Comparison of ENCODE assay signal across 9 cellular contexts in the genomic region with DNA sequence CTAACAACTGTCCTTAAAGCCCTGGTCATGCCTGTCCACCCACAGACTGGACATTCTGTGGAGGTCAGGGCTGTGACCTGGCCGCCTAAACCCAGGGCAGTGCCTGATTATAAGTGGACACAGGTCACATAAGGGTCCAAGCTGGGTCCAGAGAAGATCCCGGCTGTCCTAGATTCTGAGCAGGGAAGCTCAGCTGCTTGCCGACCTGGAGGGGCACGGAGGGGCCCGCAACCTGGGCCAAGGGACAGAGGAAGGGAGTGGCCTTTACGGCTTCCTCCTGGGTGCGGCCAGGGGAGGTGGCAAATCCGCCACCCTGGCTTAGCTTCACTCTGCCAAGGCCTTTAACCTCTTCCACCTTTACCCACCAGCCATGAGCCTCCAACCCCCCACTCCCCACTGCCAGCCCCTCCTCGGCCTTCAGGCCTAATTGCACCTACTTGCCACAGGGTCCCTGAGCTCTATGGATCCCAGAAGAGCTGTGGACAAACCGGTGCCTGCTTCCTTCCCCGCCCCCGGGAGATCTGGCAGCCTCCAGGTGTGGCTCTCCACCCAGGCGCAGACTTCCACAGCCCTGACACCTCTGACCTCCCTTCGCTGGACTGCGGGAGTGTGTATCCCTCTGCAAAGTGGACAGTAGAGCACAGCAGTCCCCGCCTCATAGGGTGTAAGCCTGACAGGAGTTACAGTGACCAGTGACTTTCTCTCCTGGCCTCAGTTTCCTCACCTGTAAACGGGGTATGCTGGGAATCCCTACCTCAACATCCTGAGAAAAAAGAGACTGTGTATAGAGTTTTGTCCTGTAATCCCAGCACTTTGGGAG. TPM values are rescaled to one million over a fixed set of nuclear protein-coding genes. Genes with fewer than 3 reads are reported as not detected.
DNase-seq lines count a peak whose midpoint lies in the region; ATAC-seq lines count a peak whose summit lies in the region.
"Had no signal": no experiment of that assay in that cellular context is flagged by ENCODE, and none has a peak within 500 bp of the region (broad histone marks: within the 10 kb centered on the region; RNA-seq: fewer than 3 reads in every experiment).

No MANE protein-coding gene starts in this region.

- peak overlapping the region; percentile 33 for H3K27ac Mint-ChIP-seq in activated CD4-positive, alpha-beta T cell treated with anti-CD3 and anti-CD28 coated beads for 36 hours
- peak overlapping the region; percentile 97 for H3K27ac Mint-ChIP-seq in activated CD8-positive, alpha-beta T cell treated with anti-CD3 and anti-CD28 coated beads, Interleukin-2, amount 10 ng/mL, durations not matched to agents 7 days and 5 days
- peak overlapping the region; percentile 48 to 96 for H3K27ac Mint-ChIP-seq in stimulated activated naive CD8-positive, alpha-beta T cell treated with anti-CD3 and anti-CD28 coated beads, Interleukin-15, amount 100 ng/mL, for 72 hours

- no peak for ATAC-seq in activated CD4-positive, alpha-beta T cell treated with anti-CD3 and anti-CD28 coated beads for 36 hours
- ATAC-seq in activated CD8-positive, alpha-beta T cell treated with anti-CD3 and anti-CD28 coated beads, Interleukin-2, amount 10 ng/mL, durations not matched to agents 7 days and 5 days = no peak
- ATAC-seq in left lobe of liver (peak; percentile 53), HG03159 (IDR thresholded peaks at IDR 0.05; ENCODE audit: unreplicated experiment) (no peak), GM18909 (IDR thresholded peaks at IDR 0.05; ENCODE audit: poor library complexity, unreplicated experiment) (no peak), HG03457 (IDR thresholded peaks at IDR 0.05; ENCODE audit: unreplicated experiment) (no peak)
- no peak for ATAC-seq in stimulated activated naive CD8-positive, alpha-beta T cell treated with anti-CD3 and anti-CD28 coated beads, Interleukin-15, amount 100 ng/mL, for 72 hours

- H3K27me3 Mint-ChIP-seq in activated CD4-positive, alpha-beta T cell treated with anti-CD3 and anti-CD28 coated beads for 36 hours = no peaks in the 10 kb centered on the region
- H3K27me3 Mint-ChIP-seq in activated CD8-positive, alpha-beta T cell treated with anti-CD3 and anti-CD28 coated beads, Interleukin-2, amount 10 ng/mL, durations not matched to agents 7 days and 5 days (ENCODE audit: low read depth) = no peaks in the 10 kb centered on the region
- no peaks in the 10 kb centered on the region for H3K27me3 Mint-ChIP-seq in stimulated activated naive CD8-positive, alpha-beta T cell treated with anti-CD3 and anti-CD28 coated beads, Interleukin-15, amount 100 ng/mL, for 72 hours

- POLR2A ChIA-PET in activated CD4-positive, alpha-beta T cell treated with anti-CD3 and anti-CD28 coated beads for 36 hours (lab: Charles Lee) = no interaction called here
- POLR2A ChIA-PET in activated CD8-positive, alpha-beta T cell treated with anti-CD3 and anti-CD28 coated beads, Interleukin-2, amount 10 ng/mL, durations not matched to agents 7 days and 5 days (lab: Charles Lee) = interaction anchor here (0.9 to 1.5 kb wide), 2 partner anchors 14 to 188 kb away, joined by 3 to 4 read pairs; partner anchors contain the start of genes NDUFA7 and RPS28

- peaks cover 34% of the 10 kb centered on the region for H3K4me1 Mint-ChIP-seq in activated CD4-positive, alpha-beta T cell treated with anti-CD3 and anti-CD28 coated beads for 36 hours
- peaks cover 39% of the 10 kb centered on the region for H3K4me1 Mint-ChIP-seq in activated CD8-positive, alpha-beta T cell treated with anti-CD3 and anti-CD28 coated beads, Interleukin-2, amount 10 ng/mL, durations not matched to agents 7 days and 5 days (ENCODE audit: low read depth)
- H3K4me1 Mint-ChIP-seq in stimulated activated naive CD8-positive, alpha-beta T cell treated with anti-CD3 and anti-CD28 coated beads, Interleukin-15, amount 100 ng/mL, for 72 hours = peaks cover 56% of the 10 kb centered on the region

- H3K4me3 Mint-ChIP-seq in activated CD4-positive, alpha-beta T cell treated with anti-CD3 and anti-CD28 coated beads for 36 hours = peak overlapping the region; percentile 90
- H3K4me3 Mint-ChIP-seq in activated CD8-positive, alpha-beta T cell treated with anti-CD3 and anti-CD28 coated beads, Interleukin-2, amount 10 ng/mL, durations not matched to agents 7 days and 5 days = peak overlapping the region; percentile 96
- peak overlapping the region; percentile 91 to 93 for H3K4me3 Mint-ChIP-seq in stimulated activated naive CD8-positive, alpha-beta T cell treated with anti-CD3 and anti-CD28 coated beads, Interleukin-15, amount 100 ng/mL, for 72 hours

- DNase-seq in activated CD4-positive, alpha-beta T cell treated with anti-CD3 and anti-CD28 coated beads for 36 hours = peak; percentile 4
- DNase-seq in activated CD4-positive, alpha-beta T cell treated with anti-CD3 and anti-CD28 coated beads, Interleukin-2, amount 50 U/mL, for 4 hours = no peak
- peak; percentile 19 for DNase-seq in activated CD8-positive, alpha-beta T cell treated with anti-CD3 and anti-CD28 coated beads, Interleukin-2, amount 10 ng/mL, durations not matched to agents 7 days and 5 days
- DNase-seq in left lobe of liver (ENCODE audit: low spot score) = peak; percentile 65
- no peak for DNase-seq in stimulated activated naive CD8-positive, alpha-beta T cell treated with anti-CD3 and anti-CD28 coated beads, Interleukin-15, amount 100 ng/mL, for 72 hours
- DNase-seq: NCI-H748 treated with DMSO at 0.1 percent for 48 hours had no signal

- intact Hi-C loops in activated CD4-positive, alpha-beta T cell treated with anti-CD3 and anti-CD28 coated beads for 36 hours (cut with DNase I, micrococcal nuclease) = loop anchor here in 1 of 2 experiments (5.0 kb wide), 1 partner anchor 39 kb away; no protein-coding TSS in a partner anchor

- CTCF ChIA-PET in activated CD4-positive, alpha-beta T cell treated with anti-CD3 and anti-CD28 coated beads for 36 hours (lab: Charles Lee) = no interaction called here
- CTCF ChIA-PET in activated CD8-positive, alpha-beta T cell treated with anti-CD3 and anti-CD28 coated beads, Interleukin-2, amount 10 ng/mL, durations not matched to agents 7 days and 5 days (lab: Charles Lee) = interaction anchor here (1.7 kb wide), 1 partner anchor 11 kb away, joined by 4 read pairs; no protein-coding TSS in a partner anchor

- peaks cover 32% of the 10 kb centered on the region for H3K36me3 Mint-ChIP-seq in activated CD4-positive, alpha-beta T cell treated with anti-CD3 and anti-CD28 coated beads for 36 hours (ENCODE audit: low read depth)
- peaks cover 29% of the 10 kb centered on the region for H3K36me3 Mint-ChIP-seq in activated CD8-positive, alpha-beta T cell treated with anti-CD3 and anti-CD28 coated beads, Interleukin-2, amount 10 ng/mL, durations not matched to agents 7 days and 5 days (ENCODE audit: low read depth)

- no peaks in the 10 kb centered on the region for H3K9me3 Mint-ChIP-seq in activated CD4-positive, alpha-beta T cell treated with anti-CD3 and anti-CD28 coated beads for 36 hours (ENCODE audit: low read depth)
- no peaks in the 10 kb centered on the region for H3K9me3 Mint-ChIP-seq in activated CD8-positive, alpha-beta T cell treated with anti-CD3 and anti-CD28 coated beads, Interleukin-2, amount 10 ng/mL, durations not matched to agents 7 days and 5 days (ENCODE audit: insufficient read depth)
- H3K9me3 Mint-ChIP-seq in stimulated activated naive CD8-positive, alpha-beta T cell treated with anti-CD3 and anti-CD28 coated beads, Interleukin-15, amount 100 ng/mL, for 72 hours = no peaks in the 10 kb centered on the region

RNA-seq across cellular contexts. Expression of gene CD320, which starts 1.7 kb away (rescaled TPM):
- 10 to 100 TPM; 39.9 to 41.4 TPM for total RNA-seq in activated CD4-positive, alpha-beta T cell treated with anti-CD3 and anti-CD28 coated beads for 36 hours
- total RNA-seq in activated CD8-positive, alpha-beta T cell treated with anti-CD3 and anti-CD28 coated beads, Interleukin-2, amount 10 ng/mL, durations not matched to agents 7 days and 5 days = 10 to 100 TPM; 54.6 to 55.0 TPM
- 16.3 TPM for total RNA-seq in left lobe of liver

RNA-seq across cellular contexts. Expression of gene NDUFA7, which starts 14.7 kb away (rescaled TPM):
- total RNA-seq in activated CD4-positive, alpha-beta T cell treated with anti-CD3 and anti-CD28 coated beads for 36 hours = 100 to 1,000 TPM in 1 of 2 experiments, 10 to 100 TPM in 1; 90.9 to 112 TPM
- total RNA-seq in activated CD8-positive, alpha-beta T cell treated with anti-CD3 and anti-CD28 coated beads, Interleukin-2, amount 10 ng/mL, durations not matched to agents 7 days and 5 days = 10 to 100 TPM; 56.0 to 63.8 TPM
- 28.5 TPM for total RNA-seq in left lobe of liver

RNA-seq across cellular contexts. Expression of gene RPS28, which starts 14.9 kb away (rescaled TPM):
- 1,000 to 10,000 TPM; 1,994 to 2,316 TPM for total RNA-seq in activated CD4-positive, alpha-beta T cell treated with anti-CD3 and anti-CD28 coated beads for 36 hours
- total RNA-seq in activated CD8-positive, alpha-beta T cell treated with anti-CD3 and anti-CD28 coated beads, Interleukin-2, amount 10 ng/mL, durations not matched to agents 7 days and 5 days = 1,000 to 10,000 TPM; 1,476 to 1,561 TPM
- total RNA-seq in left lobe of liver = 653 TPM

RNA-seq across cellular contexts. Expression of gene KANK3, which starts 36.6 kb away (rescaled TPM):
- total RNA-seq in activated CD4-positive, alpha-beta T cell treated with anti-CD3 and anti-CD28 coated beads for 36 hours = 1 to 10 TPM in 1 of 2 experiments, under 1 TPM in 1; 0.98 to 1.1 TPM
- 1 to 10 TPM; 3.4 to 3.5 TPM for total RNA-seq in activated CD8-positive, alpha-beta T cell treated with anti-CD3 and anti-CD28 coated beads, Interleukin-2, amount 10 ng/mL, durations not matched to agents 7 days and 5 days
- 7.2 TPM for total RNA-seq in left lobe of liver

RNA-seq across cellular contexts. Expression of gene ANGPTL4, which starts 57.5 kb away (rescaled TPM):
- total RNA-seq in activated CD4-positive, alpha-beta T cell treated with anti-CD3 and anti-CD28 coated beads for 36 hours = 1 to 10 TPM; 7.4 to 7.9 TPM
- not detected for total RNA-seq in activated CD8-positive, alpha-beta T cell treated with anti-CD3 and anti-CD28 coated beads, Interleukin-2, amount 10 ng/mL, durations not matched to agents 7 days and 5 days
- total RNA-seq in left lobe of liver = 64.2 TPM

Comparison
In these comparisons a context has a peak if more than half of its experiments do, and no peak if none do; other contexts are left out.
1. DNase-seq: peak in activated CD4-positive, alpha-beta T cell treated with anti-CD3 and anti-CD28 coated beads for 36 hours (single experiment), activated CD8-positive, alpha-beta T cell treated with anti-CD3 and anti-CD28 coated beads, Interleukin-2, amount 10 ng/mL, durations not matched to agents 7 days and 5 days (single experiment) and left lobe of liver (single experiment); none in activated CD4-positive, alpha-beta T cell treated with anti-CD3 and anti-CD28 coated beads, Interleukin-2, amount 50 U/mL, for 4 hours (0 of 2) and stimulated activated naive CD8-positive, alpha-beta T cell treated with anti-CD3 and anti-CD28 coated beads, Interleukin-15, amount 100 ng/mL, for 72 hours (0 of 2).
2. H3K27ac Mint-ChIP-seq: peak in every context shown above with its lines; median percentile 97 in activated CD8-positive, alpha-beta T cell treated with anti-CD3 and anti-CD28 coated beads, Interleukin-2, amount 10 ng/mL, durations not matched to agents 7 days and 5 days; 72 in stimulated activated naive CD8-positive, alpha-beta T cell treated with anti-CD3 and anti-CD28 coated beads, Interleukin-15, amount 100 ng/mL, for 72 hours; 33 in activated CD4-positive, alpha-beta T cell treated with anti-CD3 and anti-CD28 coated beads for 36 hours.
3. Peak in every context shown above with its lines, with median percentiles within 50 percentile points of each other: H3K4me3 Mint-ChIP-seq.